In genomic region chrY:13705197-13705596, GRCh38 we compare ENCODE assay signal across 1 cellular context.
TF ChIP-seq lines count a peak whose summit lies in the region.

No MANE protein-coding gene starts in this region.

TF ChIP-seq in HepG2, 621 proteins besides CTCF, POLR2A, EP300 and RAD21 (continued from another document):
- TF ChIP-seq PRDM4 (CRISPR knock-in tag; IDR thresholded peaks at IDR 0.05; ENCODE audit: borderline replicate concordance) (no peak), AGO1 (IDR thresholded peaks at IDR 0.05; ENCODE audit: low read depth, low read length, poor library complexity, severe bottlenecking) (no peak), ZFP82 (CRISPR knock-in tag; IDR thresholded peaks at IDR 0.05; ENCODE audit: borderline replicate concordance) (no peak), CAMTA2 (CRISPR knock-in tag; IDR thresholded peaks at IDR 0.05; ENCODE audit: borderline replicate concordance) (no peak), TFDP2 (CRISPR knock-in tag; IDR thresholded peaks at IDR 0.05) (no peak), FIP1L1 (IDR thresholded peaks at IDR 0.05; ENCODE audit: borderline replicate concordance, insufficient read depth, low read depth, low read length) (no peak)
